In genomic region chr16:57757326-57757786, GRCh38 we compare ENCODE assay signal across 8 cellular contexts. TPM values are rescaled to one million over a fixed set of nuclear protein-coding genes. Genes with fewer than 3 reads are reported as not detected.
DNase-seq lines count a peak whose midpoint lies in the region; ATAC-seq and TF ChIP-seq lines count a peak whose summit lies in the region.

No MANE protein-coding gene starts in this region.

- H3K27me3 ChIP-seq in SK-N-SH (ENCODE audit: insufficient read depth) (no peaks in the 10 kb centered on the region), uterus (no peaks in the 10 kb centered on the region)

- H3K4me1 ChIP-seq in SK-N-SH (ENCODE audit: control insufficient read depth in 1 of 2, insufficient read depth in 2 of 2, low read depth in 1 of 2, low read length in 1 of 2) (no peaks in the 10 kb centered on the region), uterus (no peaks in the 10 kb centered on the region)

- WGBS in SK-N-SH (ENCODE audit: low lambda C conversion rate) = 80% methylated on average over 2 of the region's 11 CpGs

- peaks cover 2% of the 10 kb centered on the region for H3K9me3 Mint-ChIP-seq in glutamatergic neuron (ENCODE audit: unreplicated experiment)
- H3K9me3 Mint-ChIP-seq in progenitor cell of endocrine pancreas (ENCODE audit: low read depth) = no peaks in the 10 kb centered on the region

- H3K36me3 Mint-ChIP-seq in glutamatergic neuron (ENCODE audit: unreplicated experiment) = no peaks in the 10 kb centered on the region
- H3K36me3 Mint-ChIP-seq in progenitor cell of endocrine pancreas (ENCODE audit: insufficient read depth) = peaks cover 8% of the 10 kb centered on the region

- peak; percentile 88 for DNase-seq in DMS53 (lab: John Stamatoyannopoulos, UW)
- DNase-seq in SK-N-SH = peak; percentile 97
- peak; percentile 91 for DNase-seq in activated naive CD4-positive, alpha-beta T cell treated with Interleukin-2 at 50 U/mL for 16 hours
- DNase-seq in glutamatergic neuron = peak; percentile 87
- peak; percentile 83 for DNase-seq in progenitor cell of endocrine pancreas (ENCODE audit: low spot score, unreplicated experiment)
- DNase-seq in uterus = peak; percentile 85 to 90

- H2AFZ ChIP-seq in SK-N-SH (ENCODE audit: low read depth) = no peak overlapping the region

- peaks cover 6% of the 10 kb centered on the region for H3K4me1 Mint-ChIP-seq in glutamatergic neuron (ENCODE audit: low read depth, unreplicated experiment)
- no peaks in the 10 kb centered on the region for H3K4me1 Mint-ChIP-seq in progenitor cell of endocrine pancreas (ENCODE audit: low read depth)

- H3K27me3 Mint-ChIP-seq in glutamatergic neuron (ENCODE audit: unreplicated experiment) = peaks cover 10% of the 10 kb centered on the region
- no peaks in the 10 kb centered on the region for H3K27me3 Mint-ChIP-seq in progenitor cell of endocrine pancreas

- no peaks in the 10 kb centered on the region for H3K9me3 ChIP-seq in SK-N-SH
- H3K9me3 ChIP-seq in uterus = no peaks in the 10 kb centered on the region

- POLR2A ChIA-PET in SK-N-SH (lab: Yijun Ruan, JAX) = no interaction called here

- CTCF ChIA-PET in SK-N-SH (lab: Yijun Ruan, JAX) = interaction anchor here (0.5 to 4.8 kb wide), 43 partner anchors 8 to 561 kb away, joined by 3 to 57 read pairs (median 4); partner anchors contain the start of gene KATNB1

- H3K9me2 ChIP-seq in SK-N-SH = no peaks in the 10 kb centered on the region

- no peaks in the 10 kb centered on the region for H3K79me2 ChIP-seq in SK-N-SH (ENCODE audit: insufficient read depth)

- ATAC-seq in GM19455 (IDR thresholded peaks at IDR 0.05; ENCODE audit: unreplicated experiment) (peak; percentile 92), HG03571 (IDR thresholded peaks at IDR 0.05; ENCODE audit: unreplicated experiment) (peak; percentile 67)

- H4K20me1 ChIP-seq in SK-N-SH (ENCODE audit: insufficient read depth) = 0 out of 2 replicates have a peak, but pooled peaks cover 2% of the 10 kb centered on the region

- H3K27ac ChIP-seq in SK-N-SH (ENCODE audit: low read depth in 2 of 2, low read length in 1 of 2) (no peak overlapping the region), uterus (no peak overlapping the region)

- H3K4me3 ChIP-seq in SK-N-SH (ENCODE audit: low read depth in 2 of 2, low read length in 1 of 2) = peak overlapping the region in 1 of 2 experiments; percentile 17; a peak in 1 of 4 replicates
- no peak overlapping the region for H3K4me3 ChIP-seq in uterus

- TF ChIP-seq POLR2A in uterus (IDR thresholded peaks at IDR 0.05) = no peak

- no peak overlapping the region for H3K4me2 ChIP-seq in SK-N-SH

- H3K4me3 Mint-ChIP-seq in glutamatergic neuron (ENCODE audit: unreplicated experiment) (no peak overlapping the region), progenitor cell of endocrine pancreas (ENCODE audit: low read depth) (no peak overlapping the region)

- intact Hi-C loops in uterus (cut with DNase I; ENCODE audit: low total_unique reads) = loop anchor here (5.0 to 10.0 kb wide), 2 partner anchors 107 to 245 kb away; partner anchors contain the start of genes USB1 and ZNF319

- peaks cover 6% of the 10 kb centered on the region for H3F3A ChIP-seq in SK-N-SH (replicated peaks; ENCODE audit: insufficient read depth)

- H3K27ac Mint-ChIP-seq in glutamatergic neuron (ENCODE audit: unreplicated experiment) (no peak overlapping the region), progenitor cell of endocrine pancreas (no peak overlapping the region)

- peak; percentile 92 for TF ChIP-seq CTCF in SK-N-SH (IDR thresholded peaks at IDR 0.05)
- peak; percentile 94 for TF ChIP-seq CTCF in glutamatergic neuron (IDR thresholded peaks at IDR 0.05; ENCODE audit: partially characterized antibody, unreplicated experiment)
- TF ChIP-seq CTCF in progenitor cell of endocrine pancreas (IDR thresholded peaks at IDR 0.05; ENCODE audit: unreplicated experiment) = peak; percentile 98
- peak; percentile 94 to 99 (median 96) for TF ChIP-seq CTCF in uterus (IDR thresholded peaks at IDR 0.05)

- no peak overlapping the region for H3K9ac ChIP-seq in SK-N-SH

- no peak for TF ChIP-seq EP300 in SK-N-SH (IDR thresholded peaks at IDR 0.05; ENCODE audit: borderline replicate concordance in 1 of 2, low read depth in 1 of 2, low read length in 1 of 2)

- H3K36me3 ChIP-seq in SK-N-SH (replicated peaks in 1 of 2; ENCODE audit: control insufficient read depth in 1 of 2, insufficient read depth in 2 of 2, low read length in 1 of 2) = peaks cover 0 to 54% of the 10 kb centered on the region in 2 experiments
- no peaks in the 10 kb centered on the region for H3K36me3 ChIP-seq in uterus

- peak; percentile 84 for TF ChIP-seq RAD21 in SK-N-SH (IDR thresholded peaks at IDR 0.05; ENCODE audit: low read length)

TF ChIP-seq in SK-N-SH, 30 proteins besides CTCF, POLR2A, EP300 and RAD21:
- TF ChIP-seq ELF1 (IDR thresholded peaks at IDR 0.05) = no peak
- TF ChIP-seq RXRA (IDR thresholded peaks at IDR 0.05; ENCODE audit: borderline replicate concordance, low read depth) = no peak
- TF ChIP-seq REST (IDR thresholded peaks at IDR 0.05; ENCODE audit: low read depth, low read length) = no peak
- TF ChIP-seq MAX (IDR thresholded peaks at IDR 0.05; ENCODE audit: low read depth) = no peak
- no peak for TF ChIP-seq IRF3 (IDR thresholded peaks at IDR 0.05; ENCODE audit: low read depth, low read length)
- no peak for TF ChIP-seq FOXJ3 (CRISPR knock-in tag; IDR thresholded peaks at IDR 0.05)
- no peak for TF ChIP-seq TAF1 (IDR thresholded peaks at IDR 0.05; ENCODE audit: borderline replicate concordance, low read depth, low read length)
- no peak for TF ChIP-seq FOXM1 (IDR thresholded peaks at IDR 0.05; ENCODE audit: low read depth)
- TF ChIP-seq SMC3 (IDR thresholded peaks at IDR 0.05; ENCODE audit: low read depth, low read length) = peak; percentile 85
TF ChIP-seq in SK-N-SH: peak in this region for 1.

RNA-seq across cellular contexts. Expression of gene KATNB1, which starts 21.8 kb away (rescaled TPM):
- 39.2 and 43.7 TPM in 2 replicates for polyA plus RNA-seq in SK-N-SH (2012; rRNA removed)
- 12.0 and 20.7 TPM in 2 replicates for polyA plus RNA-seq in SK-N-SH (2012; cell fraction: cytosol; rRNA removed)
- polyA plus RNA-seq in SK-N-SH (2012; cell fraction: nucleus; rRNA removed) = 158 and 170 TPM in 2 replicates
- total RNA-seq in glutamatergic neuron (ENCODE audit: unreplicated experiment) (74.4 TPM), progenitor cell of endocrine pancreas (32.0 and 34.8 TPM in 2 replicates), uterus (10 to 100 TPM; 13.3 to 27.4 (median 18.1) TPM)

RNA-seq across cellular contexts. Expression of gene KIFC3, which starts 44.9 kb away (rescaled TPM):
- polyA plus RNA-seq in SK-N-SH (2012; rRNA removed) = 65.4 and 68.0 TPM in 2 replicates
- 24.2 and 42.8 TPM in 2 replicates for polyA plus RNA-seq in SK-N-SH (2012; cell fraction: cytosol; rRNA removed)
- polyA plus RNA-seq in SK-N-SH (2012; cell fraction: nucleus; rRNA removed) = 132 and 135 TPM in 2 replicates
- total RNA-seq in glutamatergic neuron (ENCODE audit: unreplicated experiment) (0.76 TPM), progenitor cell of endocrine pancreas (27.6 and 34.5 TPM in 2 replicates), uterus (10 to 100 TPM in 2 of 4 donors, 1 to 10 TPM in 2; 3.2 to 44.2 (median 17.4) TPM)
